8 cellular contexts compared by ENCODE assay signal in genomic region chr12:64780531-64781373, GRCh38. TPM values are rescaled to one million over a fixed set of nuclear protein-coding genes. Genes with fewer than 3 reads are reported as not detected.
DNase-seq lines count a peak whose midpoint lies in the region; ATAC-seq and TF ChIP-seq lines count a peak whose summit lies in the region.

No MANE protein-coding gene starts in this region.

- H3K9me3 ChIP-seq in ES-I3 (ENCODE audit: control insufficient read depth, insufficient read depth, low read length) (no peaks in the 10 kb centered on the region; the same call in 1 of the 2 replicates), Panc1 (ENCODE audit: control insufficient read depth, insufficient read depth, low read depth, low read length) (no peaks in the 10 kb centered on the region), breast epithelium (peaks cover 0 to 7% of the 10 kb centered on the region in 2 donors)

- H3K36me3 ChIP-seq in ES-I3 (ENCODE audit: insufficient read depth, low read length) (no peaks in the 10 kb centered on the region), Panc1 (ENCODE audit: control insufficient read depth, insufficient read depth, low read length) (no peaks in the 10 kb centered on the region; the same call in 1 of the 2 replicates), breast epithelium (no peaks in the 10 kb centered on the region)

- DNase-seq in Panc1 (ENCODE audit: low read depth, low spot score) (no peak), breast epithelium (ENCODE audit: low spot score in 2 of 2) (peak in 1 of 2 donors; percentile 39), left kidney (ENCODE audit: low read depth, low spot score) (peak; percentile 78), kidney glomerular epithelial cell (lab: John Stamatoyannopoulos, UW) (no peak), AG08395 (ENCODE audit: low spot score) (no peak)

- TF ChIP-seq POLR2A in breast epithelium (IDR thresholded peaks at IDR 0.05), result no peak

- H3K9me3 Mint-ChIP-seq in stimulated activated memory B cell treated with anti-CD40 and anti-IgM and Interleukin-4, amounts not matched to agents 10 μg/mL and 1 μg/mL and 100 μg/mL, for 72 hours, result peaks cover 9% of the 10 kb centered on the region

- in situ Hi-C loops in Panc1 (cut with HindIII; ENCODE audit: low pct_unique_long_range_greater_than_20kb, low sequenced_read_pairs), result no loop called here

- TF ChIP-seq CTCF in Panc1 (IDR thresholded peaks at IDR 0.05) (peak; percentile 11), breast epithelium (IDR thresholded peaks at IDR 0.05) (no peak)

- H3K4me1 Mint-ChIP-seq in stimulated activated memory B cell treated with anti-CD40 and anti-IgM and Interleukin-4, amounts not matched to agents 10 μg/mL and 1 μg/mL and 100 μg/mL, for 72 hours, result peaks cover 20% of the 10 kb centered on the region

- no TSS peak for BruUV-seq in Panc1 (replicated peaks; lab: Mats Ljungman, UMichigan)

- H3K4me3 ChIP-seq in Panc1 (ENCODE audit: low read depth in 2 of 2, low read length in 2 of 2), result peak overlapping the region; percentile 45 to 73
- peak overlapping the region; percentile 55 to 74 (median 64) for H3K4me3 ChIP-seq in breast epithelium

- H3K27me3 Mint-ChIP-seq in stimulated activated memory B cell treated with anti-CD40 and anti-IgM and Interleukin-4, amounts not matched to agents 10 μg/mL and 1 μg/mL and 100 μg/mL, for 72 hours, result peaks cover 50% of the 10 kb centered on the region

- H3K27me3 ChIP-seq in Panc1 (ENCODE audit: control insufficient read depth, insufficient read depth, low read length) (peaks cover 22% of the 10 kb centered on the region), breast epithelium (no peaks in the 10 kb centered on the region)

- peak overlapping the region; percentile 83 for H3K4me3 Mint-ChIP-seq in stimulated activated memory B cell treated with anti-CD40 and anti-IgM and Interleukin-4, amounts not matched to agents 10 μg/mL and 1 μg/mL and 100 μg/mL, for 72 hours

- H3K27ac Mint-ChIP-seq in stimulated activated memory B cell treated with anti-CD40 and anti-IgM and Interleukin-4, amounts not matched to agents 10 μg/mL and 1 μg/mL and 100 μg/mL, for 72 hours, result peak overlapping the region; percentile 71

- POLR2A ChIA-PET in Panc1 (lab: Charles Lee), result no interaction called here

- H3K36me3 Mint-ChIP-seq in stimulated activated memory B cell treated with anti-CD40 and anti-IgM and Interleukin-4, amounts not matched to agents 10 μg/mL and 1 μg/mL and 100 μg/mL, for 72 hours, result no peaks in the 10 kb centered on the region

- ATAC-seq in HG02798 (IDR thresholded peaks at IDR 0.05; ENCODE audit: poor library complexity, unreplicated experiment) (peak; percentile 54), Panc1 (peak; percentile 87)
- ATAC-seq in stimulated activated memory B cell treated with anti-CD40 and anti-IgM and Interleukin-4, amounts not matched to agents 10 μg/mL and 1 μg/mL and 100 μg/mL, for 72 hours, result peak; percentile 69

- intact Hi-C loops in Panc1 (cut with micrococcal nuclease; ENCODE audit: unreplicated experiment), result no loop called here
- intact Hi-C loops in breast epithelium (cut with DNase I; ENCODE audit: low total_unique reads), result no loop called here

- H3K4me1 ChIP-seq in ES-I3 (ENCODE audit: insufficient read depth, low read length) (no peaks in the 10 kb centered on the region), Panc1 (ENCODE audit: control insufficient read depth, insufficient read depth, low read length) (no peaks in the 10 kb centered on the region; the same call in 1 of the 2 replicates), breast epithelium (no peaks in the 10 kb centered on the region)

- H3K27ac ChIP-seq in Panc1 (ENCODE audit: low read length), result no peak overlapping the region
- peak overlapping the region; percentile 73 to 81 for H3K27ac ChIP-seq in breast epithelium

- CTCF ChIA-PET in Panc1 (lab: Charles Lee), result interaction anchor here (0.6 to 1.2 kb wide), 2 partner anchors 15 to 30 kb away, joined by 4 to 6 read pairs; no protein-coding TSS in a partner anchor

- peak overlapping the region; percentile 65 for H3K9ac ChIP-seq in ES-I3 (ENCODE audit: low read depth, low read length)

RNA-seq across cellular contexts. Expression of gene GNS, which starts 21.5 kb away (rescaled TPM):
- 117 TPM for total RNA-seq in Panc1 (2021; ENCODE audit: unreplicated experiment)
- 66.9 TPM for polyA plus RNA-seq in Panc1 (2012; ENCODE audit: insufficient read length)
- 100 to 1,000 TPM in 1 of 3 donors, 10 to 100 TPM in 2; 94.4 to 250 (median 98.6) TPM for total RNA-seq in breast epithelium

RNA-seq across cellular contexts. Expression of gene TBC1D30, which starts 43.7 kb away (rescaled TPM):
- total RNA-seq in Panc1 (2021; ENCODE audit: unreplicated experiment), result 8.9 TPM
- 3.3 TPM for polyA plus RNA-seq in Panc1 (2012; ENCODE audit: insufficient read length)
- 10 to 100 TPM in 2 of 3 donors, 1 to 10 TPM in 1; 3.2 to 16.4 (median 11.9) TPM for total RNA-seq in breast epithelium
